In genomic region chr1:3610823-3611169, GRCh38 we compare ENCODE assay signal across 1 cellular context.
TF ChIP-seq lines count a peak whose summit lies in the region.

No MANE protein-coding gene starts in this region.

TF ChIP-seq in HEK293T, 16 proteins besides CTCF, POLR2A, EP300 and RAD21 (continued from another document):
- TF ChIP-seq FOXA1 (IDR thresholded peaks at IDR 0.05) (no peak), HDGF (IDR thresholded peaks at IDR 0.05; ENCODE audit: borderline replicate concordance) (no peak)
